Comparison of ENCODE assay signal across 17 cellular contexts in the genomic region with DNA sequence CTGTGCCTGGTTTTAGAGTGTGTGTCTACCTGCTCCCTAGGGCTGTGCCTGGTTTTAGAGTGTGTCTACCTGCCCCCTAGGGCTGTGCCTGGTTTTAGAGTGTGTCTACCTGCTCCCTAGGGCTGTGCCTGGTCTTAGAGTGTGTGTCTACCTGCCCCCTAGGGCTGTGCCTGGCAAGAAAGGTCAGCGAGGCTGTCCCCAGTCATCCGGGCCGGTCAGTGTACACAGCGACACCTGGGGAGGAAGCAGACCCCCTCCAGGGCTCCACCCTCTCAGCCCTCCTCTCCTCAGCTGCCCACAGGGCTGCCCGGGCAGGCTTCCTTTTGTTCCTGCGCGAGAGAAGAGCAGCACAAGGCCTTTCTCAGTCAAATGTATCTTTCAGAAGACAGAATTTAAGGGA. TPM values are rescaled to one million over a fixed set of nuclear protein-coding genes. Genes with fewer than 3 reads are reported as not detected.
DNase-seq lines count a peak whose midpoint lies in the region; ATAC-seq and TF ChIP-seq lines count a peak whose summit lies in the region.
"Had no signal": no experiment of that assay in that cellular context is flagged by ENCODE, and none has a peak within 500 bp of the region (broad histone marks: within the 10 kb centered on the region; RNA-seq: fewer than 3 reads in every experiment).

No MANE protein-coding gene starts in this region.

- peaks cover 5 to 52% (median 27%) of the 10 kb centered on the region in 4 donors for H3K4me1 ChIP-seq in Peyer's patch

- no peak for TF ChIP-seq POLR2A in Peyer's patch (IDR thresholded peaks at IDR 0.05)

- DNase-seq in Calu3 (peak; percentile 58), Peyer's patch (no peak), glutamatergic neuron (peak; percentile 17), progenitor cell of endocrine pancreas (ENCODE audit: low spot score, unreplicated experiment) (no peak), HK-2 (ENCODE audit: unreplicated experiment) (no peak)
- DNase-seq: activated CD4-positive, alpha-beta T cell treated with anti-CD3 and anti-CD28 coated beads, Interleukin-2, amount 10 ng/mL, durations not matched to agents 24 days and 14 days; activated effector memory CD4-positive, alpha-beta T cell treated with anti-CD3 and anti-CD28 coated beads, Interleukin-2, amount 50 U/mL, for 16 hours; EL; HFFc6; islet precursor cell; NCI-H2107 had no signal

- H3K27me3 ChIP-seq in Peyer's patch = no peaks in the 10 kb centered on the region

- H3K9me3 ChIP-seq in Peyer's patch = no peaks in the 10 kb centered on the region

- H3K9me3 Mint-ChIP-seq in Calu3 (ENCODE audit: low read depth, unreplicated experiment) = no peaks in the 10 kb centered on the region
- peaks cover 7% of the 10 kb centered on the region for H3K9me3 Mint-ChIP-seq in glutamatergic neuron (ENCODE audit: unreplicated experiment)
- H3K9me3 Mint-ChIP-seq in progenitor cell of endocrine pancreas (ENCODE audit: low read depth) = no peaks in the 10 kb centered on the region
- H3K9me3 Mint-ChIP-seq: activated CD4-positive, alpha-beta T cell treated with anti-CD3 and anti-CD28 coated beads, Interleukin-2, amount 10 ng/mL, durations not matched to agents 24 days and 14 days had no signal

- H3K4me1 Mint-ChIP-seq in Calu3 (ENCODE audit: low read depth, unreplicated experiment) (peaks cover 26% of the 10 kb centered on the region), glutamatergic neuron (ENCODE audit: low read depth, unreplicated experiment) (peaks cover 15% of the 10 kb centered on the region), progenitor cell of endocrine pancreas (ENCODE audit: low read depth) (peaks cover 42% of the 10 kb centered on the region)

- H3K4me3 Mint-ChIP-seq in Calu3 (ENCODE audit: low read depth, unreplicated experiment) = peak overlapping the region; percentile 81
- H3K4me3 Mint-ChIP-seq in glutamatergic neuron (ENCODE audit: unreplicated experiment) = no peak overlapping the region
- peak overlapping the region; percentile 31 for H3K4me3 Mint-ChIP-seq in progenitor cell of endocrine pancreas (ENCODE audit: low read depth)
- H3K4me3 Mint-ChIP-seq: activated CD4-positive, alpha-beta T cell treated with anti-CD3 and anti-CD28 coated beads, Interleukin-2, amount 10 ng/mL, durations not matched to agents 24 days and 14 days; B cell; HFFc6 had no signal

- H3K36me3 ChIP-seq in Peyer's patch = no peaks in the 10 kb centered on the region
- H3K36me3 ChIP-seq: cardiac muscle cell had no signal

- H3K27ac ChIP-seq in Peyer's patch = peak overlapping the region; percentile 11 to 99 (median 90)
- H3K27ac ChIP-seq: cardiac muscle cell had no signal

- H3K27me3 Mint-ChIP-seq in Calu3 (ENCODE audit: unreplicated experiment) (no peaks in the 10 kb centered on the region), glutamatergic neuron (ENCODE audit: unreplicated experiment) (peaks cover 8% of the 10 kb centered on the region), progenitor cell of endocrine pancreas (peaks cover 3% of the 10 kb centered on the region)

- CTCF ChIA-PET in Calu3 (lab: Charles Lee) = no interaction called here

- no peak for TF ChIP-seq CTCF in Calu3 (IDR thresholded peaks at IDR 0.05; ENCODE audit: unreplicated experiment)
- TF ChIP-seq CTCF in Peyer's patch (IDR thresholded peaks at IDR 0.05) = no peak
- TF ChIP-seq CTCF in glutamatergic neuron (IDR thresholded peaks at IDR 0.05; ENCODE audit: partially characterized antibody, unreplicated experiment) = no peak
- no peak for TF ChIP-seq CTCF in progenitor cell of endocrine pancreas (IDR thresholded peaks at IDR 0.05; ENCODE audit: unreplicated experiment)

- ATAC-seq in HG03469 (IDR thresholded peaks at IDR 0.05; ENCODE audit: unreplicated experiment) (no peak), HG03280 (IDR thresholded peaks at IDR 0.05; ENCODE audit: unreplicated experiment) (no peak), GM21717 (IDR thresholded peaks at IDR 0.05; ENCODE audit: unreplicated experiment) (no peak)

- H3K4me3 ChIP-seq in Peyer's patch = peak overlapping the region in 2 of 4 donors; percentile 65
- H3K4me3 ChIP-seq: cardiac muscle cell had no signal

- H3K36me3 Mint-ChIP-seq in Calu3 (ENCODE audit: insufficient read depth, unreplicated experiment) = peaks cover 73% of the 10 kb centered on the region
- no peaks in the 10 kb centered on the region for H3K36me3 Mint-ChIP-seq in glutamatergic neuron (ENCODE audit: unreplicated experiment)
- no peaks in the 10 kb centered on the region for H3K36me3 Mint-ChIP-seq in progenitor cell of endocrine pancreas (ENCODE audit: insufficient read depth)

- intact Hi-C loops in Calu3 (cut with micrococcal nuclease; ENCODE audit: unreplicated experiment) = loop anchor here (10.0 kb wide), 1 partner anchor 117 kb away; no protein-coding TSS in a partner anchor

- H3K27ac Mint-ChIP-seq in Calu3 (ENCODE audit: unreplicated experiment) = peak overlapping the region; percentile 30
- H3K27ac Mint-ChIP-seq in glutamatergic neuron (ENCODE audit: unreplicated experiment) = no peak overlapping the region
- H3K27ac Mint-ChIP-seq in progenitor cell of endocrine pancreas = peak overlapping the region; percentile 83
- H3K27ac Mint-ChIP-seq: activated CD4-positive, alpha-beta T cell treated with anti-CD3 and anti-CD28 coated beads, Interleukin-2, amount 10 ng/mL, durations not matched to agents 24 days and 14 days; B cell; HFFc6 had no signal

- BruUV-seq in Calu3 (replicated peaks; lab: Mats Ljungman, UMichigan) = no TSS peak

RNA-seq across cellular contexts. Expression of gene NRARP, which starts 4.1 kb away (rescaled TPM):
- 32.6 and 32.9 TPM in 2 replicates for total RNA-seq in Calu3 (2022)
- 10 to 100 TPM; 35.3 to 56.1 (median 43.8) TPM for total RNA-seq in Peyer's patch
- total RNA-seq in glutamatergic neuron (ENCODE audit: unreplicated experiment) = 15.2 TPM
- total RNA-seq in progenitor cell of endocrine pancreas = 24.0 and 27.1 TPM in 2 replicates
- total RNA-seq: fibroblast of lung had no signal

RNA-seq across cellular contexts. Expression of gene TOR4A, which starts 20.4 kb away (rescaled TPM):
- total RNA-seq in Calu3 (2022) = 51.8 and 60.2 TPM in 2 replicates
- total RNA-seq in Peyer's patch = 10 to 100 TPM; 33.8 to 45.7 (median 39.2) TPM
- 1.5 TPM for total RNA-seq in glutamatergic neuron (ENCODE audit: unreplicated experiment)
- total RNA-seq in progenitor cell of endocrine pancreas = 8.0 and 8.5 TPM in 2 replicates

RNA-seq across cellular contexts. Expression of gene NELFB, which starts 42.8 kb away (rescaled TPM):
- 41.8 and 43.5 TPM in 2 replicates for total RNA-seq in Calu3 (2022)
- total RNA-seq in Peyer's patch = 10 to 100 TPM; 47.4 to 57.8 (median 50.2) TPM
- 48.5 TPM for total RNA-seq in glutamatergic neuron (ENCODE audit: unreplicated experiment)
- 62.3 and 63.3 TPM in 2 replicates for total RNA-seq in progenitor cell of endocrine pancreas

RNA-seq across cellular contexts. Expression of gene STPG3, which starts 46.9 kb away (rescaled TPM):
- not detected in 2 replicates for total RNA-seq in Calu3 (2022)
- total RNA-seq in Peyer's patch = not detected
- total RNA-seq in glutamatergic neuron (ENCODE audit: unreplicated experiment) = not detected
- total RNA-seq in progenitor cell of endocrine pancreas = not detected in 2 replicates
- total RNA-seq: B cell, fibroblast of lung, HFFc6 had no signal

RNA-seq across cellular contexts. Expression of gene TUBB4B, which starts 56.9 kb away (rescaled TPM):
- total RNA-seq in Calu3 (2022) (360 and 383 TPM in 2 replicates), Peyer's patch (100 to 1,000 TPM; 174 to 409 (median 322) TPM), glutamatergic neuron (ENCODE audit: unreplicated experiment) (192 TPM), progenitor cell of endocrine pancreas (233 and 245 TPM in 2 replicates)

Comparison
In these comparisons a context has a peak if more than half of its experiments do, and no peak if none do; other contexts are left out.
1. DNase-seq: peak in Calu3 (single experiment) and glutamatergic neuron (single experiment); none in Peyer's patch (0 of 3), progenitor cell of endocrine pancreas (single experiment) and HK-2 (single experiment).